In genomic region chr1:160797163-160797797, GRCh38 we compare ENCODE assay signal across 12 cellular contexts. TPM values are rescaled to one million over a fixed set of nuclear protein-coding genes. Genes with fewer than 3 reads are reported as not detected.
DNase-seq lines count a peak whose midpoint lies in the region; ATAC-seq and TF ChIP-seq lines count a peak whose summit lies in the region.
"Had no signal": no experiment of that assay in that cellular context is flagged by ENCODE, and none has a peak within 500 bp of the region (broad histone marks: within the 10 kb centered on the region; RNA-seq: fewer than 3 reads in every experiment).

No MANE protein-coding gene starts in this region.

- no peak for DNase-seq in CD4-positive, CD25-positive, alpha-beta regulatory T cell
- DNase-seq in MM.1S (peak; percentile 68), immature natural killer cell (no peak), DMS79 treated with DMSO at 0.1 percent for 48 hours (lab: John Stamatoyannopoulos, UW) (no peak)
- DNase-seq in stimulated activated CD4-positive, alpha-beta T cell treated with anti-CD3 and anti-CD28 coated beads, Interleukin-2, amount 100 ng/mL, for 24 hours = no peak
- DNase-seq: BE2C, SIG-M5 had no signal

- no peaks in the 10 kb centered on the region for H3K9me3 ChIP-seq in CD4-positive, CD25-positive, alpha-beta regulatory T cell (ENCODE audit: control insufficient read depth in 2 of 2, low read length in 2 of 2)
- H3K9me3 ChIP-seq in MM.1S (replicated peaks; ENCODE audit: insufficient read depth, low read length) = no peaks in the 10 kb centered on the region
- H3K9me3 ChIP-seq: BE2C had no signal

- H4K20me1 ChIP-seq in MM.1S (ENCODE audit: insufficient read depth, low read length) = no peaks in the 10 kb centered on the region

- peak overlapping the region; percentile 89 for H3K4me2 ChIP-seq in MM.1S (ENCODE audit: low read depth, low read length)

- H3K36me3 Mint-ChIP-seq in CD4-positive, CD25-positive, alpha-beta regulatory T cell = peaks cover 31% of the 10 kb centered on the region
- H3K36me3 Mint-ChIP-seq in immature natural killer cell = peaks cover 4 to 12% (median 5%) of the 10 kb centered on the region in 3 donors

- H2AFZ ChIP-seq in MM.1S (ENCODE audit: low read length) = no peak overlapping the region

- peak overlapping the region; percentile 64 for H3K9ac ChIP-seq in MM.1S (ENCODE audit: low read length)

- H3K79me2 ChIP-seq in MM.1S (ENCODE audit: low read length) = peaks cover 75% of the 10 kb centered on the region

- ATAC-seq in CD4-positive, CD25-positive, alpha-beta regulatory T cell (ENCODE audit: low read depth in 2 of 2) = no peak
- ATAC-seq in GM18909 (IDR thresholded peaks at IDR 0.05; ENCODE audit: poor library complexity, unreplicated experiment) (peak; percentile 29), HG03025 (IDR thresholded peaks at IDR 0.05; ENCODE audit: low FRiP score, unreplicated experiment) (no peak), HG03457 (IDR thresholded peaks at IDR 0.05; ENCODE audit: unreplicated experiment) (no peak)

- H3K27ac Mint-ChIP-seq in CD4-positive, CD25-positive, alpha-beta regulatory T cell = peak overlapping the region; percentile 96 to 99 (median 96)
- peak overlapping the region; percentile 84 to 97 (median 94) for H3K27ac Mint-ChIP-seq in immature natural killer cell
- H3K27ac Mint-ChIP-seq: nephron had no signal

- TF ChIP-seq CTCF in MM.1S (IDR thresholded peaks at IDR 0.05; ENCODE audit: low read length) = no peak

- H3K27me3 ChIP-seq in CD4-positive, CD25-positive, alpha-beta regulatory T cell (ENCODE audit: control insufficient read depth, insufficient read depth, low read length) = no peaks in the 10 kb centered on the region
- no peaks in the 10 kb centered on the region for H3K27me3 ChIP-seq in MM.1S (replicated peaks; ENCODE audit: insufficient read depth, low read length)
- H3K27me3 ChIP-seq: BE2C had no signal

- peak overlapping the region; percentile 95 to 98 (median 98) for H3K4me3 Mint-ChIP-seq in CD4-positive, CD25-positive, alpha-beta regulatory T cell
- peak overlapping the region; percentile 85 to 96 (median 90) for H3K4me3 Mint-ChIP-seq in immature natural killer cell
- H3K4me3 Mint-ChIP-seq: nephron had no signal

- no peaks in the 10 kb centered on the region for H3K27me3 Mint-ChIP-seq in CD4-positive, CD25-positive, alpha-beta regulatory T cell
- H3K27me3 Mint-ChIP-seq in immature natural killer cell (ENCODE audit: low read depth in 3 of 3) = peaks cover 0 to 9% (median 5%) of the 10 kb centered on the region in 3 donors

- H3K27ac ChIP-seq in CD4-positive, CD25-positive, alpha-beta regulatory T cell (ENCODE audit: insufficient read depth, low read length, poor library complexity, severe bottlenecking) = peak overlapping the region; percentile 86
- H3K27ac ChIP-seq in MM.1S (ENCODE audit: low read length) = peak overlapping the region; percentile 85

- peaks cover 15% of the 10 kb centered on the region for H3K36me3 ChIP-seq in CD4-positive, CD25-positive, alpha-beta regulatory T cell (ENCODE audit: control insufficient read depth, insufficient read depth, low read length)
- 0 out of 2 replicates have a peak, but pooled peaks cover 5% of the 10 kb centered on the region for H3K36me3 ChIP-seq in MM.1S (replicated peaks; ENCODE audit: insufficient read depth, low read length)
- H3K36me3 ChIP-seq: BE2C had no signal

- no peaks in the 10 kb centered on the region for H3K9me2 ChIP-seq in MM.1S (replicated peaks; ENCODE audit: insufficient read depth, low read length)

- peaks cover 47% of the 10 kb centered on the region for H3F3A ChIP-seq in MM.1S (ENCODE audit: insufficient read depth, low read length)

- H3K4me1 ChIP-seq in CD4-positive, CD25-positive, alpha-beta regulatory T cell (ENCODE audit: control insufficient read depth, insufficient read depth, low read length, poor library complexity, severe bottlenecking) = peaks cover 67% of the 10 kb centered on the region
- H3K4me1 ChIP-seq in MM.1S (ENCODE audit: low read length) = peaks cover 67% of the 10 kb centered on the region
- H3K4me1 ChIP-seq: BE2C had no signal

- peaks cover 26 to 63% (median 50%) of the 10 kb centered on the region in 4 donors for H3K4me1 Mint-ChIP-seq in CD4-positive, CD25-positive, alpha-beta regulatory T cell
- peaks cover 66 to 71% of the 10 kb centered on the region in 2 donors for H3K4me1 Mint-ChIP-seq in immature natural killer cell
- H3K4me1 Mint-ChIP-seq: nephron had no signal

- H3K4me3 ChIP-seq in CD4-positive, CD25-positive, alpha-beta regulatory T cell (ENCODE audit: low read depth, low read length) = peak overlapping the region; percentile 98
- H3K4me3 ChIP-seq in MM.1S (ENCODE audit: low read length) = peak overlapping the region; percentile 70

- peaks cover 0 to 2% (median 0%) of the 10 kb centered on the region in 7 donors for H3K9me3 Mint-ChIP-seq in CD4-positive, CD25-positive, alpha-beta regulatory T cell
- no peaks in the 10 kb centered on the region for H3K9me3 Mint-ChIP-seq in immature natural killer cell
- H3K9me3 Mint-ChIP-seq: nephron had no signal

RNA-seq across cellular contexts. Expression of gene LY9, which starts 1.3 kb away (rescaled TPM):
- 105 TPM for total RNA-seq in CD4-positive, CD25-positive, alpha-beta regulatory T cell
- 100 to 1,000 TPM; 124 to 147 (median 131) TPM for polyA plus RNA-seq in CD4-positive, CD25-positive, alpha-beta regulatory T cell
- polyA plus RNA-seq in immature natural killer cell = 10 to 100 TPM; 46.1 to 68.2 (median 57.2) TPM
- total RNA-seq: LHCN-M2 had no signal

RNA-seq across cellular contexts. Expression of gene SLAMF7, which starts 58.2 kb away (rescaled TPM):
- 0.76 TPM for total RNA-seq in CD4-positive, CD25-positive, alpha-beta regulatory T cell
- polyA plus RNA-seq in CD4-positive, CD25-positive, alpha-beta regulatory T cell = under 1 TPM; 0.07 to 0.88 (median 0.15) TPM
- polyA plus RNA-seq in immature natural killer cell = 100 to 1,000 TPM; 316 to 379 (median 359) TPM
- total RNA-seq: LHCN-M2 had no signal

Comparison
In these comparisons a context has a peak if more than half of its experiments do, and no peak if none do; other contexts are left out.
1. RNA of gene SLAMF7, which starts 58.2 kb away (polyA plus RNA-seq): 316 to 379 TPM in immature natural killer cell; 0.07 to 0.88 TPM in CD4-positive, CD25-positive, alpha-beta regulatory T cell; every median in the first group is over 100 times any median in the second.